ENCODE assay signal across 8 cellular contexts in the genomic region with DNA sequence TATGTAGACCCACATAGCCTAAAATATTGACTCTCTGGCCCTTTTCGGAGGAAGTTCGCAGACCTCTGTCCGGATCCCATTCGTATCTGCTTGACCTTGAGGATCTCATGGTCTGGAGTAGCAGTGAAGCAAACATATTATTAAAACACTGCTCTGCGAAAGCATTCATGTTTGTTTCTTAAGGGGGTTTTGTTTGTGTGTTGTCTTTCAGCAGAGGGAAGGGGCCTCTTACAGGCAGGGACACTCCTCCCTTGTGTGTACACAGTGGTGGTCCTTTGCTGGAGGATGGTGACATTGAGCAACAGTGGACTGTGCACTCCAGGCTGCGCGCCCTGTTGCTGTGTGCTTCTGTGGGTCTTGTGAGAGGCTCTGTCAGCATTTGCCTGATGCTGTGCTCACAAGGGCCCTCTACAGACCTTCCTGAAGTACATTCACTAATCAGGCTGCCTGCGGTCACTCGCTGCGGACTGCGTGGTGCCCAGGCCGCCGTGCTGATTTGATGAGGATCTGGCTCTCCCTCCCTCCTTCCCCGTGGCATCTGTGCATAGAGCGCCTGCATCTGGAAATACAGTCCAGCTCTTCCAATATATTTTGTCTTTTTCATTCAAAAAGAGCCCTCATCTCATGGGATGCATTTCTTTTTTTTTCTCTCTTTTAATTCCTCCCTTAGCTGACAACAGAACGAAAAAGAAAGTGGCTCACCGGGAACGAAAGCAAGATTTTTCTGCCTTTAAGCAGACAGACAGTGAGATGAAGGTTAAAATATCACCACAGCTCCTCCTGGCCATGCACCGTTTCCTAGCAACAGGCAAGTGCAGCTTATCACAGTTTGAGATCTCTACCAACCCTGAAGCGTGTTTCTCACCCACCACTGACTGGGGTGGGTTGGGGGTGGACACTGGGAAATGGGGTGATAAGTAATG.
A peak's percentile ranks its signal among the peaks of the same experiment; 100 is the strongest.
DNase-seq lines count a peak whose midpoint lies in the region; ATAC-seq and TF ChIP-seq lines count a peak whose summit lies in the region.

No MANE protein-coding gene starts in this region.

- no peaks in the 10 kb centered on the region for H3K9me3 Mint-ChIP-seq in activated CD4-positive, alpha-beta T cell treated with anti-CD3 and anti-CD28 coated beads, Interleukin-2, amount 10 ng/mL, durations not matched to agents 7 days and 5 days

- H3K4me3 Mint-ChIP-seq in activated CD4-positive, alpha-beta T cell treated with anti-CD3 and anti-CD28 coated beads, Interleukin-2, amount 10 ng/mL, durations not matched to agents 7 days and 5 days: peak overlapping the region; percentile 81

- H3K4me2 ChIP-seq in KMS-11: peak overlapping the region; percentile 59

- peak overlapping the region; percentile 33; the same call in 1 of the 2 replicates for H3K9ac ChIP-seq in KMS-11

- no peaks in the 10 kb centered on the region for H3K27me3 Mint-ChIP-seq in activated CD4-positive, alpha-beta T cell treated with anti-CD3 and anti-CD28 coated beads, Interleukin-2, amount 10 ng/mL, durations not matched to agents 7 days and 5 days

- peak overlapping the region; percentile 95 for H3K27ac Mint-ChIP-seq in activated CD4-positive, alpha-beta T cell treated with anti-CD3 and anti-CD28 coated beads, Interleukin-2, amount 10 ng/mL, durations not matched to agents 7 days and 5 days

- no peaks in the 10 kb centered on the region for H3K9me3 ChIP-seq in lower lobe of right lung

- intact Hi-C loops in lower lobe of right lung (cut with DNase I): no loop called here

- peaks cover 16% of the 10 kb centered on the region for H3K4me1 ChIP-seq in KMS-11 (ENCODE audit: low read depth, poor library complexity, severe bottlenecking)
- H3K4me1 ChIP-seq in lower lobe of right lung: peaks cover 15% of the 10 kb centered on the region

- H3K27ac ChIP-seq in KMS-11 (peak overlapping the region; percentile 47), lower lobe of right lung (peak overlapping the region; percentile 51)

- H3K36me3 ChIP-seq in KMS-11 (ENCODE audit: insufficient read depth): no peaks in the 10 kb centered on the region
- peaks cover 3% of the 10 kb centered on the region for H3K36me3 ChIP-seq in lower lobe of right lung

- TF ChIP-seq CTCF in KMS-11 (conservative IDR thresholded peaks at IDR 0.05; ENCODE audit: low read depth, low read length) (peak; percentile 51; the same call in 1 of the 2 replicates), lower lobe of right lung (IDR thresholded peaks at IDR 0.05) (peak; percentile 43)

- no peaks in the 10 kb centered on the region for H3K79me2 ChIP-seq in KMS-11 (ENCODE audit: insufficient read depth, low read depth)

- DNase-seq in DMS114 treated with DMSO at 0.1 percent for 48 hours (lab: John Stamatoyannopoulos, UW; ENCODE audit: unreplicated experiment) (peak; percentile 31), dermis blood vessel endothelial cell (peak; percentile 67), lower lobe of right lung (peak; percentile 65), germinal center (ENCODE audit: low spot score) (no peak)
- peak; percentile 88 for DNase-seq in activated CD4-positive, alpha-beta T cell treated with anti-CD3 and anti-CD28 coated beads, Interleukin-2, amount 10 ng/mL, durations not matched to agents 7 days and 5 days
- DNase-seq in stimulated activated CD8-positive, alpha-beta memory T cell treated with anti-CD3 and anti-CD28 coated beads, Interleukin-15, amount 100 ng/mL, for 1 hour (ENCODE audit: low read depth): peak; percentile 20

- no peaks in the 10 kb centered on the region for H4K20me1 ChIP-seq in KMS-11 (ENCODE audit: insufficient read depth)

- ATAC-seq in GM21423 (IDR thresholded peaks at IDR 0.05; ENCODE audit: unreplicated experiment) (peak; percentile 87), lower lobe of right lung (peak; percentile 89 to 93)

- peaks cover 2% of the 10 kb centered on the region for H3K36me3 Mint-ChIP-seq in activated CD4-positive, alpha-beta T cell treated with anti-CD3 and anti-CD28 coated beads, Interleukin-2, amount 10 ng/mL, durations not matched to agents 7 days and 5 days (ENCODE audit: low read depth)

- H3K4me3 ChIP-seq in KMS-11 (IDR thresholded peaks at IDR 0.05; ENCODE audit: insufficient read depth, low read depth, low read length): no peak overlapping the region
- H3K4me3 ChIP-seq in lower lobe of right lung: peak overlapping the region; percentile 38

- H2AFZ ChIP-seq in KMS-11 (ENCODE audit: low read depth): peak overlapping the region; percentile 59

- CTCF ChIA-PET in activated CD4-positive, alpha-beta T cell treated with anti-CD3 and anti-CD28 coated beads, Interleukin-2, amount 10 ng/mL, durations not matched to agents 7 days and 5 days (lab: Charles Lee): interaction anchor here (0.6 to 2.2 kb wide), 3 partner anchors 11 to 225 kb away, joined by 3 to 9 read pairs (median 3); no protein-coding TSS in a partner anchor

- peaks cover 39% of the 10 kb centered on the region for H3K4me1 Mint-ChIP-seq in activated CD4-positive, alpha-beta T cell treated with anti-CD3 and anti-CD28 coated beads, Interleukin-2, amount 10 ng/mL, durations not matched to agents 7 days and 5 days

- no peaks in the 10 kb centered on the region for H3K27me3 ChIP-seq in KMS-11 (ENCODE audit: insufficient read depth, low read depth)
- H3K27me3 ChIP-seq in lower lobe of right lung (ENCODE audit: low read depth): no peaks in the 10 kb centered on the region

- POLR2A ChIA-PET in activated CD4-positive, alpha-beta T cell treated with anti-CD3 and anti-CD28 coated beads, Interleukin-2, amount 10 ng/mL, durations not matched to agents 7 days and 5 days (lab: Charles Lee): interaction anchor here (0.6 to 0.9 kb wide), 5 partner anchors 132 to 1085 kb away, joined by 3 to 4 read pairs (median 3); partner anchors contain the start of gene CNNM2
